9 cellular contexts compared by ENCODE assay signal in the genomic region with DNA sequence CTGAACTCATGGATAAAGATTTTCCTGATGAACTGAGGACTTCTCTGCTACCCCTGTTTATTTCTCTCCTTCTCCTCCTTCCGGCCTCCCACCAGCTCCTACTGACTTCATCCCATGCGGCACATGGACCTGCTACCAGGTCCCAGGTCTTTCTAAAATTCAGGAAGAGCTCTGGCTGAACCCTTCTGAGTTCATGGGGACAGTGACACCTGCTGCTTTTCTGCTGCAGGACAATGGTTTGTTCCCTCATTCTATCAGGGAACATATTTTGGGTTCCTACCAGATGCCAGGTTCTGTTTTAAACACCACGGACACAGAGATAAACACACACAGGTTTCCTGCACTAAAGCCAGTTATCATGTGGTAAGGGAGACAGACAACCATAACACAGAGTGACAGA.
DNase-seq lines count a peak whose midpoint lies in the region; ATAC-seq and TF ChIP-seq lines count a peak whose summit lies in the region.
"Had no signal": no experiment of that assay in that cellular context is flagged by ENCODE, and none has a peak within 500 bp of the region (broad histone marks: within the 10 kb centered on the region; RNA-seq: fewer than 3 reads in every experiment).

No MANE protein-coding gene starts in this region.

- peaks cover 11% of the 10 kb centered on the region for H3K4me1 Mint-ChIP-seq in neural progenitor cell

- no peaks in the 10 kb centered on the region for H3K79me2 ChIP-seq in neural progenitor cell (ENCODE audit: low read depth)

- H3K9me3 Mint-ChIP-seq in neural progenitor cell: no peaks in the 10 kb centered on the region

- H3K27ac Mint-ChIP-seq in neural progenitor cell: no peak overlapping the region

- no peaks in the 10 kb centered on the region for H3K36me3 Mint-ChIP-seq in neural progenitor cell

- no peaks in the 10 kb centered on the region for H3K4me1 ChIP-seq in neural progenitor cell

- H3K9ac ChIP-seq in neural progenitor cell: no peak overlapping the region

- peaks cover 10% of the 10 kb centered on the region for H3K27me3 Mint-ChIP-seq in neural progenitor cell (ENCODE audit: insufficient read depth, low read depth)

- H3K4me2 ChIP-seq in neural progenitor cell: no peak overlapping the region

- peak; percentile 51 for TF ChIP-seq CTCF in neural progenitor cell (IDR thresholded peaks at IDR 0.05)

- DNase-seq in COR-L47 (lab: John Stamatoyannopoulos, UW): peak; percentile 2
- peak; percentile 50 for DNase-seq in NCI-H1694 treated with DMSO at 0.1 percent for 48 hours (lab: John Stamatoyannopoulos, UW)
- DNase-seq in dermis microvascular lymphatic vessel endothelial cell (ENCODE audit: low read depth in 2 of 2): peak; percentile 36 to 61
- DNase-seq in neural progenitor cell (ENCODE audit: low spot score): peak; percentile 44
- DNase-seq: NCI-H748 treated with DMSO at 0.1 percent for 48 hours had no signal

- no peak overlapping the region for H3K27ac ChIP-seq in neural progenitor cell

- no peaks in the 10 kb centered on the region for H3K27me3 ChIP-seq in neural progenitor cell

- peak overlapping the region; percentile 26 for H2AFZ ChIP-seq in neural progenitor cell (replicated peaks)

- H3K9me3 ChIP-seq in neural progenitor cell (ENCODE audit: low read depth): no peaks in the 10 kb centered on the region

- no peak overlapping the region for H3K4me3 Mint-ChIP-seq in neural progenitor cell

- no peaks in the 10 kb centered on the region for H3F3A ChIP-seq in neural progenitor cell (ENCODE audit: low read depth)

- H3K36me3 ChIP-seq in neural progenitor cell: no peaks in the 10 kb centered on the region

- no peak overlapping the region for H3K4me3 ChIP-seq in neural progenitor cell

- ATAC-seq in HG03095 (IDR thresholded peaks at IDR 0.05; ENCODE audit: unreplicated experiment) (no peak), HG02759 (IDR thresholded peaks at IDR 0.05; ENCODE audit: unreplicated experiment) (no peak), HG03045 (IDR thresholded peaks at IDR 0.05; ENCODE audit: unreplicated experiment) (no peak), GM21717 (IDR thresholded peaks at IDR 0.05; ENCODE audit: unreplicated experiment) (no peak)

- no peaks in the 10 kb centered on the region for H4K20me1 ChIP-seq in neural progenitor cell (ENCODE audit: low read depth)
